ENCODE assay signal across 10 cellular contexts in genomic region chr4:98466868-98467599, GRCh38.
DNase-seq lines count a peak whose midpoint lies in the region; ATAC-seq and TF ChIP-seq lines count a peak whose summit lies in the region.
"Had no signal": no experiment of that assay in that cellular context is flagged by ENCODE, and none has a peak within 500 bp of the region (broad histone marks: within the 10 kb centered on the region; RNA-seq: fewer than 3 reads in every experiment).

No MANE protein-coding gene starts in this region.

- peak overlapping the region; percentile 39 for H3K27ac ChIP-seq in angular gyrus (ENCODE audit: low read depth, low read length)
- no peak overlapping the region for H3K27ac ChIP-seq in CD4-positive, alpha-beta T cell (ENCODE audit: low read depth, low read length)
- peak overlapping the region in 1 of 5 donors; percentile 54 for H3K27ac ChIP-seq in stomach
- H3K27ac ChIP-seq: PC-9 had no signal

- POLR2A ChIA-PET in CD4-positive, alpha-beta T cell (lab: Charles Lee): interaction anchor here (0.7 to 1.3 kb wide), 5 partner anchors 10 to 589 kb away, joined by 3 to 9 read pairs (median 5); partner anchors contain the start of gene METAP1

- TF ChIP-seq EP300 in stomach (IDR thresholded peaks at IDR 0.05): no peak

- intact Hi-C loops in CD4-positive, alpha-beta T cell (cut with DNase I, micrococcal nuclease): loop anchor here (1.0 to 5.0 kb wide), 9 partner anchors 361 to 996 kb away; partner anchors contain the start of genes EIF4E (in 1 of the 2) and METAP1 (in 1 of the 2)
- intact Hi-C loops in stomach (cut with DNase I; ENCODE audit: low total_unique reads): no loop called here

- CTCF ChIA-PET in CD4-positive, alpha-beta T cell (lab: Charles Lee): interaction anchor here (0.7 to 1.7 kb wide), 7 partner anchors 8 to 589 kb away, joined by 3 to 14 read pairs (median 4); partner anchors contain the start of genes EIF4E and METAP1

- no peak overlapping the region for H3K4me3 ChIP-seq in stomach

- peak overlapping the region; percentile 78 to 81 (median 78) for H3K4me3 Mint-ChIP-seq in nephron
- no peak overlapping the region for H3K4me3 Mint-ChIP-seq in CD4-positive, alpha-beta T cell
- H3K4me3 Mint-ChIP-seq in mesothelial cell of epicardium: no peak overlapping the region

- 37 to 44% (median 40%) methylated on average over 8 of the region's 8 CpGs for WGBS in stomach, 5 donors

- ATAC-seq in GM19035 (IDR thresholded peaks at IDR 0.05; ENCODE audit: unreplicated experiment) (peak; percentile 4), HG02642 (IDR thresholded peaks at IDR 0.05; ENCODE audit: poor library complexity, unreplicated experiment) (peak; percentile 8)
- no peak for ATAC-seq in CD4-positive, alpha-beta T cell (ENCODE audit: poor library complexity)

- H3K4me1 Mint-ChIP-seq in nephron (peaks cover 24% of the 10 kb centered on the region), mesothelial cell of epicardium (peaks cover 22% of the 10 kb centered on the region)
- H3K4me1 Mint-ChIP-seq in CD4-positive, alpha-beta T cell (ENCODE audit: low read depth): peaks cover 24% of the 10 kb centered on the region

- H3K27ac Mint-ChIP-seq in nephron (peak overlapping the region; percentile 79 to 92 (median 79)), mesothelial cell of epicardium (no peak overlapping the region)
- H3K27ac Mint-ChIP-seq in CD4-positive, alpha-beta T cell: no peak overlapping the region

- DNase-seq in CD4-positive, alpha-beta T cell: no peak
- DNase-seq in mesothelial cell of epicardium (ENCODE audit: low spot score in 2 of 2, unreplicated experiment in 2 of 2): no peak
- DNase-seq in hypothalamus (lab: John Stamatoyannopoulos, UW): no peak
- DNase-seq in stomach: no peak
- DNase-seq: activated gamma-delta T cell had no signal

- H3K36me3 Mint-ChIP-seq in nephron (ENCODE audit: low read depth) (peaks cover 16% of the 10 kb centered on the region), mesothelial cell of epicardium (no peaks in the 10 kb centered on the region)
- H3K36me3 Mint-ChIP-seq in CD4-positive, alpha-beta T cell (ENCODE audit: low read depth): peaks cover 11% of the 10 kb centered on the region

- H3K27me3 Mint-ChIP-seq in nephron (ENCODE audit: low read depth): no peaks in the 10 kb centered on the region
- no peaks in the 10 kb centered on the region for H3K27me3 Mint-ChIP-seq in CD4-positive, alpha-beta T cell
- no peaks in the 10 kb centered on the region for H3K27me3 Mint-ChIP-seq in mesothelial cell of epicardium (ENCODE audit: low read depth)

- TF ChIP-seq POLR2A in stomach (IDR thresholded peaks at IDR 0.05): no peak

- H3K9me3 ChIP-seq in CD4-positive, alpha-beta T cell (ENCODE audit: control insufficient read depth, low read length): no peaks in the 10 kb centered on the region
- H3K9me3 ChIP-seq in stomach: no peaks in the 10 kb centered on the region

- no peak for TF ChIP-seq CTCF in nephron (IDR thresholded peaks at IDR 0.05; ENCODE audit: unreplicated experiment in 3 of 3)
- TF ChIP-seq CTCF in CD4-positive, alpha-beta T cell (IDR thresholded peaks at IDR 0.05): no peak
- no peak for TF ChIP-seq CTCF in mesothelial cell of epicardium (IDR thresholded peaks at IDR 0.05; ENCODE audit: unreplicated experiment)
- TF ChIP-seq CTCF in stomach (IDR thresholded peaks at IDR 0.05): no peak

- H3K36me3 ChIP-seq in stomach: peaks cover 0 to 5% (median 4%) of the 10 kb centered on the region in 4 donors

- peaks cover 5 to 21% (median 12%) of the 10 kb centered on the region in 4 donors for H3K4me1 ChIP-seq in stomach

- H3K9me3 Mint-ChIP-seq in nephron (no peaks in the 10 kb centered on the region), mesothelial cell of epicardium (no peaks in the 10 kb centered on the region)
- H3K9me3 Mint-ChIP-seq in CD4-positive, alpha-beta T cell: no peaks in the 10 kb centered on the region

- no peaks in the 10 kb centered on the region for H3K27me3 ChIP-seq in CD4-positive, alpha-beta T cell (ENCODE audit: control insufficient read depth, insufficient read depth, low read length)
- no peaks in the 10 kb centered on the region for H3K27me3 ChIP-seq in stomach

Comparison
In these comparisons a context has a peak if more than half of its experiments do, and no peak if none do; other contexts are left out.
1. H3K27ac Mint-ChIP-seq: peak in nephron (3 of 3); none in CD4-positive, alpha-beta T cell (single experiment) and mesothelial cell of epicardium (single experiment).
2. H3K4me3 Mint-ChIP-seq: peak in nephron (3 of 3); none in CD4-positive, alpha-beta T cell (single experiment) and mesothelial cell of epicardium (single experiment).